In genomic region chr15:101317473-101317872, GRCh38 we compare ENCODE assay signal across 24 cellular contexts.
"Had no signal": no experiment of that assay in that cellular context is flagged by ENCODE, and none has a peak within 500 bp of the region (broad histone marks: within the 10 kb centered on the region; RNA-seq: fewer than 3 reads in every experiment).

No MANE protein-coding gene starts in this region.

- DNase-seq: activated CD4-positive, alpha-beta memory T cell treated with anti-CD3 and anti-CD28 coated beads for 36 hours; activated CD4-positive, alpha-beta T cell treated with anti-CD3 and anti-CD28 coated beads for 36 hours; activated CD4-positive, alpha-beta T cell treated with anti-CD3 and anti-CD28 coated beads, Interleukin-2, amount 10 ng/mL, durations not matched to agents 24 days and 14 days; activated CD4-positive, CD25-positive, alpha-beta regulatory T cell; activated CD4-positive, CD25-positive, alpha-beta regulatory T cell treated with anti-CD3 and anti-CD28 coated beads, Interleukin-2, amount 50 U/mL, for 72 hours; activated CD8-positive, alpha-beta memory T cell treated with anti-CD3 and anti-CD28 coated beads for 24 hours; activated gamma-delta T cell treated with Interleukin-2 at 50 U/mL for 16 hours; activated naive CD4-positive, alpha-beta T cell treated with anti-CD3 and anti-CD28 coated beads, Interleukin-2, amount 50 U/mL, for 16 hours; activated naive CD4-positive, alpha-beta T cell treated with Interleukin-2 at 50 U/mL for 16 hours; activated T-cell treated with anti-CD3 and anti-CD28 coated beads, Interleukin-2, amount 50 U/mL, for 4 hours; amniotic stem cell; aorta; cortex of kidney; dermis blood vessel endothelial cell; effector CD4-positive, alpha-beta T cell; effector memory CD8-positive, alpha-beta T cell; gastrocnemius medialis; glutamatergic neuron; heart left ventricle; T-helper 2 cell had no signal

- H3K4me3 ChIP-seq: body of pancreas, gastrocnemius medialis, heart left ventricle had no signal

- H3K27ac ChIP-seq: body of pancreas, foreskin keratinocyte, gastrocnemius medialis, heart left ventricle had no signal

- H3K9me3 Mint-ChIP-seq: activated CD4-positive, alpha-beta memory T cell treated with anti-CD3 and anti-CD28 coated beads for 36 hours; activated CD4-positive, alpha-beta T cell treated with anti-CD3 and anti-CD28 coated beads, Interleukin-2, amount 10 ng/mL, durations not matched to agents 24 days and 14 days; activated T-cell treated with anti-CD3 and anti-CD28 coated beads, Interleukin-2, amount 50 U/mL, for 4 hours; activated T-helper 2 cell treated with anti-CD3 and anti-CD28 coated beads, Interferon-gamma antibody, Interleukin-2, Interleukin-4, amounts not matched to agents 10 μg/mL and 5 μg/mL and 100 μg/mL, durations not matched to agents 14 hours and 24 hours and 36 hours; effector memory CD8-positive, alpha-beta T cell had no signal

- H3K9me3 ChIP-seq: body of pancreas, gastrocnemius medialis, heart left ventricle had no signal

- H3K27ac Mint-ChIP-seq: activated CD4-positive, alpha-beta memory T cell treated with anti-CD3 and anti-CD28 coated beads for 36 hours; activated CD4-positive, alpha-beta T cell treated with anti-CD3 and anti-CD28 coated beads for 36 hours; activated CD4-positive, alpha-beta T cell treated with anti-CD3 and anti-CD28 coated beads, Interleukin-2, amount 10 ng/mL, durations not matched to agents 24 days and 14 days; activated naive CD8-positive, alpha-beta T cell; activated T-helper 2 cell treated with anti-CD3 and anti-CD28 coated beads, Interferon-gamma antibody, Interleukin-2, Interleukin-4, amounts not matched to agents 10 μg/mL and 5 μg/mL and 100 μg/mL, durations not matched to agents 14 hours and 24 hours and 36 hours; effector memory CD8-positive, alpha-beta T cell had no signal

- H3K4me1 ChIP-seq: body of pancreas, foreskin keratinocyte, gastrocnemius medialis had no signal

- H3K27me3 Mint-ChIP-seq: activated CD4-positive, alpha-beta memory T cell treated with anti-CD3 and anti-CD28 coated beads for 36 hours; activated CD4-positive, alpha-beta T cell treated with anti-CD3 and anti-CD28 coated beads for 36 hours; activated CD4-positive, alpha-beta T cell treated with anti-CD3 and anti-CD28 coated beads, Interleukin-2, amount 10 ng/mL, durations not matched to agents 24 days and 14 days; activated naive CD8-positive, alpha-beta T cell had no signal

- H3K27me3 ChIP-seq: body of pancreas, foreskin keratinocyte, gastrocnemius medialis had no signal

- H3K36me3 Mint-ChIP-seq: activated CD4-positive, alpha-beta memory T cell treated with anti-CD3 and anti-CD28 coated beads for 36 hours; activated naive CD8-positive, alpha-beta T cell had no signal

- H3K4me3 Mint-ChIP-seq: activated CD4-positive, alpha-beta memory T cell treated with anti-CD3 and anti-CD28 coated beads for 36 hours; activated CD4-positive, alpha-beta T cell treated with anti-CD3 and anti-CD28 coated beads for 36 hours; activated CD4-positive, alpha-beta T cell treated with anti-CD3 and anti-CD28 coated beads, Interleukin-2, amount 10 ng/mL, durations not matched to agents 24 days and 14 days; activated naive CD8-positive, alpha-beta T cell; activated T-cell treated with anti-CD3 and anti-CD28 coated beads, Interleukin-2, amount 50 U/mL, for 4 hours; effector memory CD8-positive, alpha-beta T cell had no signal
